10 cellular contexts compared by ENCODE assay signal in genomic region chr3:42526616-42527367, GRCh38. TPM values are rescaled to one million over a fixed set of nuclear protein-coding genes. Genes with fewer than 3 reads are reported as not detected.
DNase-seq lines count a peak whose midpoint lies in the region; ATAC-seq, FAIRE-seq and TF ChIP-seq lines count a peak whose summit lies in the region.
"Had no signal": no experiment of that assay in that cellular context is flagged by ENCODE, and none has a peak within 500 bp of the region (broad histone marks: within the 10 kb centered on the region; RNA-seq: fewer than 3 reads in every experiment).

No MANE protein-coding gene starts in this region.

- CTCF ChIA-PET in K562 (lab: Yijun Ruan, JAX; ENCODE audit: low intra/inter-chr PET ratio) = no interaction called here

- H3F3A ChIP-seq in GM23338 (replicated peaks; ENCODE audit: low read depth) = no peaks in the 10 kb centered on the region

- no peaks in the 10 kb centered on the region for H3K9me1 ChIP-seq in K562 (ENCODE audit: control insufficient read depth, insufficient read depth, low read length)

- no peaks in the 10 kb centered on the region for H3K9me3 Mint-ChIP-seq in GM23338
- peaks cover 7% of the 10 kb centered on the region for H3K9me3 Mint-ChIP-seq in activated CD4-positive, alpha-beta T cell treated with anti-CD3 and anti-CD28 coated beads, Interleukin-2, amount 10 ng/mL, durations not matched to agents 24 days and 14 days

- H4K20me1 ChIP-seq in GM23338 (replicated peaks; ENCODE audit: insufficient read depth) (no peaks in the 10 kb centered on the region), K562 (replicated peaks; ENCODE audit: control insufficient read depth, insufficient read depth, low read length) (0 out of 2 replicates have a peak, but pooled peaks cover 4% of the 10 kb centered on the region)

- H3K9me3 ChIP-seq in K562 (replicated peaks; ENCODE audit: control insufficient read depth, insufficient read depth, low read depth, low read length) = no peaks in the 10 kb centered on the region

- in situ Hi-C loops in K562 (cut with MboI) = no loop called here

- DNase-seq in GM23338 (ENCODE audit: low spot score) = peak; percentile 50
- peak; percentile 81 for DNase-seq in activated CD4-positive, alpha-beta T cell treated with anti-CD3 and anti-CD28 coated beads, Interleukin-2, amount 10 ng/mL, durations not matched to agents 24 days and 14 days
- DNase-seq in K562 (ENCODE audit: extremely low read depth in 1 of 4, low spot score in 3 of 4) = peak; percentile 25 to 61 (median 56)
- peak; percentile 13 for DNase-seq in stimulated activated CD8-positive, alpha-beta memory T cell treated with anti-CD3 and anti-CD28 coated beads, Interleukin-12 subunit alpha, Interleukin-12 subunit beta, amount 100 ng/mL, for 1 hour (ENCODE audit: low read depth)
- DNase-seq in anterior cingulate cortex (lab: John Stamatoyannopoulos, UW) = no peak
- no peak for DNase-seq in NCI-H446 treated with DMSO at 0.1 percent for 48 hours (lab: John Stamatoyannopoulos, UW)
- no peak for DNase-seq in NCI-H187 (lab: John Stamatoyannopoulos, UW)
- DNase-seq: IMR-90, PC-9 had no signal

- ATAC-seq in GM23338 (peak; percentile 86), K562 (peak; percentile 83), GM19467 (IDR thresholded peaks at IDR 0.05; ENCODE audit: unreplicated experiment) (no peak)

- TF ChIP-seq RAD21 in K562 (CRISPR knock-in tag; conservative IDR thresholded peaks at IDR 0.05 in 1 of 2, IDR thresholded peaks at IDR 0.05 in 1 of 2) = no peak

- no peaks in the 10 kb centered on the region for H3K4me1 Mint-ChIP-seq in GM23338
- H3K4me1 Mint-ChIP-seq in activated CD4-positive, alpha-beta T cell treated with anti-CD3 and anti-CD28 coated beads, Interleukin-2, amount 10 ng/mL, durations not matched to agents 24 days and 14 days = peaks cover 35% of the 10 kb centered on the region

- POLR2A ChIA-PET in K562 (lab: Yijun Ruan, JAX) = no interaction called here

- H3K4me2 ChIP-seq in GM23338 (no peak overlapping the region), K562 (ENCODE audit: insufficient read depth, low read length) (no peak overlapping the region)
- H3K4me2 ChIP-seq: PC-9 had no signal

- BruUV-seq in K562 (replicated peaks; lab: Mats Ljungman, UMichigan) = no TSS peak

- no peak for TF ChIP-seq POLR2A in K562 (conservative IDR thresholded peaks at IDR 0.05)

- no peaks in the 10 kb centered on the region for H3K79me2 ChIP-seq in GM23338 (replicated peaks; ENCODE audit: insufficient read depth)
- H3K79me2 ChIP-seq in K562 (ENCODE audit: control insufficient read depth, insufficient read depth, low read length) = no peaks in the 10 kb centered on the region

- peaks cover 5% of the 10 kb centered on the region; the same call in 1 of the 2 replicates for H3K9me2 ChIP-seq in GM23338 (ENCODE audit: insufficient read depth)

- H3K36me3 Mint-ChIP-seq in GM23338 (ENCODE audit: low read depth) = no peaks in the 10 kb centered on the region; the same call in 2 of the 3 replicates
- H3K36me3 Mint-ChIP-seq in activated CD4-positive, alpha-beta T cell treated with anti-CD3 and anti-CD28 coated beads, Interleukin-2, amount 10 ng/mL, durations not matched to agents 24 days and 14 days (ENCODE audit: low read depth) = peaks cover 7% of the 10 kb centered on the region

- H2AFZ ChIP-seq in GM23338 (no peak overlapping the region), K562 (ENCODE audit: low read depth, low read length) (0 out of 2 replicates have a peak overlapping the region, but pooled peaks have one; percentile 52)
- H2AFZ ChIP-seq: PC-9 had no signal

- no peak overlapping the region for H3K4me3 Mint-ChIP-seq in GM23338
- peak overlapping the region; percentile 63 for H3K4me3 Mint-ChIP-seq in activated CD4-positive, alpha-beta T cell treated with anti-CD3 and anti-CD28 coated beads, Interleukin-2, amount 10 ng/mL, durations not matched to agents 24 days and 14 days

- H3K4me1 ChIP-seq in GM23338 (ENCODE audit: insufficient read depth) (no peaks in the 10 kb centered on the region), K562 (replicated peaks in 1 of 2; ENCODE audit: control insufficient read depth in 2 of 2, insufficient read depth in 2 of 2, low read length in 2 of 2) (peaks cover 0 to 11% of the 10 kb centered on the region in 2 experiments; a peak in 1 of 5 replicates)

- intact Hi-C loops in activated CD4-positive, alpha-beta T cell treated with anti-CD3 and anti-CD28 coated beads, Interleukin-2, amount 10 ng/mL, durations not matched to agents 24 days and 14 days (cut with micrococcal nuclease) = no loop called here
- intact Hi-C loops in K562 (cut with micrococcal nuclease) = no loop called here

- WGBS in K562 (ENCODE audit: insufficient coverage, low coverage, missing lambda C conversion rate) = 24% methylated on average over 15 of the region's 15 CpGs

- TF ChIP-seq CTCF in GM23338 (conservative IDR thresholded peaks at IDR 0.05; ENCODE audit: low read depth in 2 of 2) (no peak), K562 (IDR thresholded peaks at IDR 0.05 in 2 of 3, conservative IDR thresholded peaks at IDR 0.05 in 1 of 3; ENCODE audit: insufficient read depth in 2 of 3, low read depth in 1 of 3, low read length in 3 of 3) (peak; percentile 11 to 28 (median 19); a peak in 2 of 6 replicates)

- FAIRE-seq in K562 (lab: Jason Lieb, UNC) = peak; percentile 6

- H3K27ac ChIP-seq in GM23338 (ENCODE audit: low read depth) (no peak overlapping the region), K562 (ENCODE audit: extremely low read depth, low read depth, low read length) (no peak overlapping the region)
- H3K27ac ChIP-seq: PC-9 had no signal

- H3K27me3 Mint-ChIP-seq in GM23338 (ENCODE audit: insufficient read depth, low read depth, poor library complexity) = peaks cover 9% of the 10 kb centered on the region
- no peaks in the 10 kb centered on the region for H3K27me3 Mint-ChIP-seq in activated CD4-positive, alpha-beta T cell treated with anti-CD3 and anti-CD28 coated beads, Interleukin-2, amount 10 ng/mL, durations not matched to agents 24 days and 14 days

- H3K4me3 ChIP-seq in GM23338 (no peak overlapping the region), K562 (no peak overlapping the region)
- H3K4me3 ChIP-seq: PC-9 had no signal

- H3K27me3 ChIP-seq in GM23338 (ENCODE audit: insufficient read depth) (no peaks in the 10 kb centered on the region), K562 (ENCODE audit: control insufficient read depth in 2 of 2, insufficient read depth in 2 of 2, low read length in 2 of 2) (peaks cover 14 to 38% of the 10 kb centered on the region in 2 experiments)

- H3K36me3 ChIP-seq in GM23338 (ENCODE audit: insufficient read depth) = no peaks in the 10 kb centered on the region
- H3K36me3 ChIP-seq in K562 (ENCODE audit: control insufficient read depth, insufficient read depth, low read length) = no peaks in the 10 kb centered on the region

- peak overlapping the region in 1 of 2 experiments; percentile 48; a peak in 1 of 4 replicates for H3K9ac ChIP-seq in K562 (ENCODE audit: insufficient read depth in 1 of 2, low read depth in 2 of 2, low read length in 2 of 2)

- TF ChIP-seq EP300 in K562 (IDR thresholded peaks at IDR 0.05; ENCODE audit: low read length) = no peak

- H3K27ac Mint-ChIP-seq in GM23338 = no peak overlapping the region
- peak overlapping the region; percentile 76 for H3K27ac Mint-ChIP-seq in activated CD4-positive, alpha-beta T cell treated with anti-CD3 and anti-CD28 coated beads, Interleukin-2, amount 10 ng/mL, durations not matched to agents 24 days and 14 days

RNA-seq across cellular contexts. Expression of gene VIPR1, which starts 24.3 kb away (rescaled TPM):
- 13.9 and 19.3 TPM in 2 replicates for total RNA-seq in GM23338 (2014; rRNA removed; shearing (Covaris generic))
- polyA plus RNA-seq in GM23338 (2016; fragmentation: Nextera tagmentation; extraction: Ambion mirVana) (4.9 and 6.3 TPM in 2 replicates), K562 (2011; rRNA removed) (0.15 and 0.21 TPM in 2 replicates), K562 (2014; fragmentation: Illumina TruSeq; extraction: Trizol) (0.06 TPM in 1 of 2 replicates, not detected in the other), K562 (2014; fragmentation: Nextera tagmentation; extraction: Ambion mirVana) (not detected), K562 (2014; rRNA removed) (not detected in 2 replicates)
- total RNA-seq in activated CD4-positive, alpha-beta T cell treated with anti-CD3 and anti-CD28 coated beads, Interleukin-2, amount 10 ng/mL, durations not matched to agents 24 days and 14 days = 0.68 and 0.80 TPM in 2 replicates
- total RNA-seq in K562 (2011; cell fraction: chromatin; rRNA removed; ENCODE audit: low replicate concordance) = 0.44 and 0.55 TPM in 2 replicates
- total RNA-seq in K562 (2011; cell fraction: nucleolus; rRNA removed) = 0.13 and 0.67 TPM in 2 replicates
- 0.53 and 0.73 TPM in 2 replicates for total RNA-seq in K562 (2011; cell fraction: nucleoplasm; rRNA removed)
- total RNA-seq in K562 (2014; rRNA removed) (0.09 TPM in 1 of 2 replicates, not detected in the other), K562 (2014; rRNA removed; fragmentation: Illumina TruSeq; extraction: Trizol) (0.04 and 0.10 TPM in 2 replicates), K562 (2015; rRNA removed; fragmentation: Illumina TruSeq; extraction: Trizol) (0.11 and 0.14 TPM in 2 replicates), K562 (2021) (0.34 and 0.38 TPM in 2 replicates)
- polyA plus RNA-seq in K562 (2011; cell fraction: cytosol; rRNA removed) = 0.30 TPM in 1 of 2 replicates, not detected in the other
- 0.21 and 1.7 TPM in 2 replicates for polyA plus RNA-seq in K562 (2011; cell fraction: nucleus; rRNA removed)
- polyA plus RNA-seq in K562 (2012) = 0.13 and 0.35 TPM in 2 replicates
- polyA minus RNA-seq in K562 (2011; rRNA and poly(A)+ RNA removed) = 0.21 TPM in 1 of 2 replicates, not detected in the other
- polyA minus RNA-seq in K562 (2011; cell fraction: cytosol; rRNA and poly(A)+ RNA removed) = not detected in 2 replicates
- polyA minus RNA-seq in K562 (2011; cell fraction: nucleus; rRNA and poly(A)+ RNA removed) = 0.22 and 0.40 TPM in 2 replicates
- total RNA-seq: IMR-90 had no signal
- polyA plus RNA-seq: IMR-90 had no signal

RNA-seq across cellular contexts. Expression of gene SEC22C, which starts 55.0 kb away (rescaled TPM):
- 48.3 and 52.3 TPM in 2 replicates for total RNA-seq in GM23338 (2014; rRNA removed; shearing (Covaris generic))
- 16.8 and 21.9 TPM in 2 replicates for polyA plus RNA-seq in GM23338 (2016; fragmentation: Nextera tagmentation; extraction: Ambion mirVana)
- 36.3 and 39.6 TPM in 2 replicates for total RNA-seq in activated CD4-positive, alpha-beta T cell treated with anti-CD3 and anti-CD28 coated beads, Interleukin-2, amount 10 ng/mL, durations not matched to agents 24 days and 14 days
- total RNA-seq in K562 (2011; cell fraction: chromatin; rRNA removed; ENCODE audit: low replicate concordance) = 34.9 and 62.9 TPM in 2 replicates
- total RNA-seq in K562 (2011; cell fraction: nucleolus; rRNA removed) = 32.7 and 35.5 TPM in 2 replicates
- 48.1 and 67.3 TPM in 2 replicates for total RNA-seq in K562 (2011; cell fraction: nucleoplasm; rRNA removed)
- total RNA-seq in K562 (2014; rRNA removed) = 44.8 and 49.8 TPM in 2 replicates
- total RNA-seq in K562 (2014; rRNA removed; fragmentation: Illumina TruSeq; extraction: Trizol) = 62.4 and 63.6 TPM in 2 replicates
- 68.4 and 68.7 TPM in 2 replicates for total RNA-seq in K562 (2015; rRNA removed; fragmentation: Illumina TruSeq; extraction: Trizol)
- 50.7 and 50.8 TPM in 2 replicates for total RNA-seq in K562 (2021)
- 60.5 and 64.5 TPM in 2 replicates for polyA plus RNA-seq in K562 (2011; rRNA removed)
- polyA plus RNA-seq in K562 (2011; cell fraction: cytosol; rRNA removed) = 31.6 and 53.4 TPM in 2 replicates
- polyA plus RNA-seq in K562 (2011; cell fraction: nucleus; rRNA removed) = 36.9 and 47.6 TPM in 2 replicates
- polyA plus RNA-seq in K562 (2012) = 55.2 and 56.3 TPM in 2 replicates
- polyA plus RNA-seq in K562 (2014; fragmentation: Illumina TruSeq; extraction: Trizol) = 58.5 and 59.8 TPM in 2 replicates
- polyA plus RNA-seq in K562 (2014; fragmentation: Nextera tagmentation; extraction: Ambion mirVana) = 10 to 100 TPM; 35.6 to 41.3 TPM
- polyA plus RNA-seq in K562 (2014; rRNA removed) = 45.9 and 54.5 TPM in 2 replicates
- 40.6 and 42.7 TPM in 2 replicates for polyA minus RNA-seq in K562 (2011; rRNA and poly(A)+ RNA removed)
- polyA minus RNA-seq in K562 (2011; cell fraction: cytosol; rRNA and poly(A)+ RNA removed) = 17.8 and 22.0 TPM in 2 replicates
- 15.6 and 16.9 TPM in 2 replicates for polyA minus RNA-seq in K562 (2011; cell fraction: nucleus; rRNA and poly(A)+ RNA removed)

Comparison
In these comparisons a context has a peak if more than half of its experiments do, and no peak if none do; other contexts are left out.
1. DNase-seq: peak in GM23338 (single experiment), activated CD4-positive, alpha-beta T cell treated with anti-CD3 and anti-CD28 coated beads, Interleukin-2, amount 10 ng/mL, durations not matched to agents 24 days and 14 days (single experiment), K562 (4 of 4) and stimulated activated CD8-positive, alpha-beta memory T cell treated with anti-CD3 and anti-CD28 coated beads, Interleukin-12 subunit alpha, Interleukin-12 subunit beta, amount 100 ng/mL, for 1 hour (single experiment); none in anterior cingulate cortex (0 of 58), NCI-H446 treated with DMSO at 0.1 percent for 48 hours (single experiment) and NCI-H187 (0 of 2).
2. CTCF ChIP-seq: peak in K562 (3 of 3); none in GM23338 (0 of 2).